In genomic region chr16:24093049-24093448, GRCh38 we compare ENCODE assay signal across 15 cellular contexts.
A peak's percentile ranks its signal among the peaks of the same experiment; 100 is the strongest.
DNase-seq lines count a peak whose midpoint lies in the region; ATAC-seq, FAIRE-seq and TF ChIP-seq lines count a peak whose summit lies in the region.
"Had no signal": no experiment of that assay in that cellular context is flagged by ENCODE, and none has a peak within 500 bp of the region (broad histone marks: within the 10 kb centered on the region; RNA-seq: fewer than 3 reads in every experiment).

No MANE protein-coding gene starts in this region.

- FAIRE-seq in GM12892 (lab: Jason Lieb, UNC), result no peak

- peaks cover 24% of the 10 kb centered on the region for H3K9me3 Mint-ChIP-seq in activated CD4-positive, alpha-beta T cell treated with anti-CD3 and anti-CD28 coated beads, Interleukin-2, amount 10 ng/mL, durations not matched to agents 7 days and 5 days
- peaks cover 2 to 24% (median 10%) of the 10 kb centered on the region in 7 donors for H3K9me3 Mint-ChIP-seq in CD4-positive, CD25-positive, alpha-beta regulatory T cell
- H3K9me3 Mint-ChIP-seq in activated B cell treated with CpG ODN at 0.5 μM for 24 hours (peaks cover 12% of the 10 kb centered on the region), immature natural killer cell (peaks cover 2 to 21% (median 18%) of the 10 kb centered on the region in 6 donors)

- POLR2A ChIA-PET in activated CD4-positive, alpha-beta T cell treated with anti-CD3 and anti-CD28 coated beads, Interleukin-2, amount 10 ng/mL, durations not matched to agents 7 days and 5 days (lab: Charles Lee), result no interaction called here
- POLR2A ChIA-PET in activated B cell treated with CpG ODN at 0.5 μM for 24 hours (lab: Charles Lee), result interaction anchor here (1.4 kb wide), 1 partner anchor 21 kb away, joined by 4 read pairs; no protein-coding TSS in a partner anchor
- POLR2A ChIA-PET in OCI-LY7 (lab: Charles Lee), result no interaction called here

- H3K4me1 Mint-ChIP-seq in activated CD4-positive, alpha-beta T cell treated with anti-CD3 and anti-CD28 coated beads, Interleukin-2, amount 10 ng/mL, durations not matched to agents 7 days and 5 days, result peaks cover 13% of the 10 kb centered on the region
- H3K4me1 Mint-ChIP-seq in CD4-positive, CD25-positive, alpha-beta regulatory T cell, result peaks cover 0 to 16% (median 9%) of the 10 kb centered on the region in 4 donors
- H3K4me1 Mint-ChIP-seq in activated B cell treated with CpG ODN at 0.5 μM for 24 hours (peaks cover 10% of the 10 kb centered on the region), immature natural killer cell (peaks cover 31 to 49% of the 10 kb centered on the region in 2 donors)

- peaks cover 76% of the 10 kb centered on the region for H3K36me3 Mint-ChIP-seq in activated CD4-positive, alpha-beta T cell treated with anti-CD3 and anti-CD28 coated beads, Interleukin-2, amount 10 ng/mL, durations not matched to agents 7 days and 5 days (ENCODE audit: low read depth)
- H3K36me3 Mint-ChIP-seq in CD4-positive, CD25-positive, alpha-beta regulatory T cell, result peaks cover 76% of the 10 kb centered on the region
- H3K36me3 Mint-ChIP-seq in activated B cell treated with CpG ODN at 0.5 μM for 24 hours (ENCODE audit: low read depth) (peaks cover 94% of the 10 kb centered on the region), immature natural killer cell (peaks cover 38 to 59% (median 46%) of the 10 kb centered on the region in 3 donors)

- no peaks in the 10 kb centered on the region for H3K27me3 ChIP-seq in CD4-positive, CD25-positive, alpha-beta regulatory T cell (ENCODE audit: control insufficient read depth, insufficient read depth, low read length)

- CTCF ChIA-PET in activated CD4-positive, alpha-beta T cell treated with anti-CD3 and anti-CD28 coated beads, Interleukin-2, amount 10 ng/mL, durations not matched to agents 7 days and 5 days (lab: Charles Lee), result no interaction called here
- CTCF ChIA-PET in activated B cell treated with CpG ODN at 0.5 μM for 24 hours (lab: Charles Lee), result interaction anchor here (0.6 to 2.0 kb wide), 2 partner anchors 17 to 22 kb away, joined by 3 to 5 read pairs; no protein-coding TSS in a partner anchor
- CTCF ChIA-PET in OCI-LY7 (lab: Charles Lee; ENCODE audit: unreplicated experiment), result no interaction called here

- no peak for ATAC-seq in CD4-positive, CD25-positive, alpha-beta regulatory T cell (ENCODE audit: low read depth in 2 of 2)
- no peak for ATAC-seq in activated B cell treated with CpG ODN at 0.5 μM for 24 hours (ENCODE audit: low read depth)

- no peaks in the 10 kb centered on the region for H3K4me1 ChIP-seq in CD4-positive, CD25-positive, alpha-beta regulatory T cell (ENCODE audit: control insufficient read depth, insufficient read depth, low read length, poor library complexity, severe bottlenecking)
- H3K4me1 ChIP-seq in OCI-LY7 (ENCODE audit: insufficient read depth, low read length, poor library complexity, severe bottlenecking), result no peaks in the 10 kb centered on the region
- H3K4me1 ChIP-seq: HAP-1 had no signal

- H3K4me2 ChIP-seq in OCI-LY7 (ENCODE audit: low read length), result no peak overlapping the region

- H3K4me3 ChIP-seq in CD4-positive, CD25-positive, alpha-beta regulatory T cell (ENCODE audit: low read depth, low read length), result no peak overlapping the region
- H3K4me3 ChIP-seq in OCI-LY7 (ENCODE audit: low read depth, low read length, poor library complexity, severe bottlenecking), result no peak overlapping the region
- H3K4me3 ChIP-seq: HAP-1 had no signal

- no peaks in the 10 kb centered on the region for H3K79me2 ChIP-seq in OCI-LY7 (ENCODE audit: insufficient read depth, low read depth, low read length)

- TF ChIP-seq CTCF in activated B cell treated with CpG ODN at 0.5 μM for 24 hours (IDR thresholded peaks at IDR 0.05) (no peak), OCI-LY7 (conservative IDR thresholded peaks at IDR 0.05; ENCODE audit: low read length) (no peak)

- DNase-seq in activated CD4-positive, alpha-beta T cell treated with anti-CD3 and anti-CD28 coated beads, Interleukin-2, amount 10 ng/mL, durations not matched to agents 7 days and 5 days, result no peak
- DNase-seq in activated CD4-positive, alpha-beta T cell treated with anti-CD3 and anti-CD28 coated beads for 4 hours, result no peak
- DNase-seq in CD4-positive, CD25-positive, alpha-beta regulatory T cell, result peak in 1 of 3 donors; percentile 12
- DNase-seq in activated B cell treated with CpG ODN at 0.5 μM for 24 hours, result no peak
- peak in 1 of 3 donors; percentile 7 for DNase-seq in immature natural killer cell
- DNase-seq in middle frontal gyrus (ENCODE audit: extremely low spot score, low spot score), result no peak
- DNase-seq in OCI-LY7 (ENCODE audit: low spot score), result no peak
- no peak for DNase-seq in GM12892 (ENCODE audit: insufficient read length)
- DNase-seq: C1 segment of cervical spinal cord, DMS53, MV-4-11, NCI-H1436 treated with DMSO at 0.1 percent for 48 hours, NCI-H2081, NCI-H524 had no signal

- H3K27ac ChIP-seq in CD4-positive, CD25-positive, alpha-beta regulatory T cell (ENCODE audit: insufficient read depth, low read length, poor library complexity, severe bottlenecking), result no peak overlapping the region
- H3K27ac ChIP-seq in OCI-LY7 (ENCODE audit: low read depth, low read length, poor library complexity, severe bottlenecking), result no peak overlapping the region

- no peak overlapping the region for H2AFZ ChIP-seq in OCI-LY7 (ENCODE audit: low read length)

- no peaks in the 10 kb centered on the region for H3K27me3 Mint-ChIP-seq in activated CD4-positive, alpha-beta T cell treated with anti-CD3 and anti-CD28 coated beads, Interleukin-2, amount 10 ng/mL, durations not matched to agents 7 days and 5 days
- H3K27me3 Mint-ChIP-seq in CD4-positive, CD25-positive, alpha-beta regulatory T cell, result no peaks in the 10 kb centered on the region
- H3K27me3 Mint-ChIP-seq in activated B cell treated with CpG ODN at 0.5 μM for 24 hours (no peaks in the 10 kb centered on the region), immature natural killer cell (ENCODE audit: low read depth in 3 of 3) (peaks cover 0 to 1% (median 1%) of the 10 kb centered on the region in 3 donors)

- no peak overlapping the region for H3K4me3 Mint-ChIP-seq in activated CD4-positive, alpha-beta T cell treated with anti-CD3 and anti-CD28 coated beads, Interleukin-2, amount 10 ng/mL, durations not matched to agents 7 days and 5 days
- no peak overlapping the region for H3K4me3 Mint-ChIP-seq in CD4-positive, CD25-positive, alpha-beta regulatory T cell
- H3K4me3 Mint-ChIP-seq in activated B cell treated with CpG ODN at 0.5 μM for 24 hours (no peak overlapping the region), immature natural killer cell (peak overlapping the region in 4 of 5 donors; percentile 0 to 56 (median 16))

- H3K27ac Mint-ChIP-seq in activated CD4-positive, alpha-beta T cell treated with anti-CD3 and anti-CD28 coated beads, Interleukin-2, amount 10 ng/mL, durations not matched to agents 7 days and 5 days, result peak overlapping the region; percentile 33
- peak overlapping the region in 2 of 3 donors; percentile 61 to 63 for H3K27ac Mint-ChIP-seq in CD4-positive, CD25-positive, alpha-beta regulatory T cell
- H3K27ac Mint-ChIP-seq in activated B cell treated with CpG ODN at 0.5 μM for 24 hours (peak overlapping the region; percentile 19), immature natural killer cell (peak overlapping the region; percentile 6 to 82 (median 62))

- no peak for TF ChIP-seq POLR2A in GM12892 (IDR thresholded peaks at IDR 0.05; ENCODE audit: low read depth, low read length)

- BruUV-seq in OCI-LY7 (replicated peaks; lab: Mats Ljungman, UMichigan), result no TSS peak

- no peaks in the 10 kb centered on the region for H4K20me1 ChIP-seq in OCI-LY7 (ENCODE audit: insufficient read depth, low read length)

- peaks cover 12 to 18% of the 10 kb centered on the region in 2 experiments for H3K9me3 ChIP-seq in CD4-positive, CD25-positive, alpha-beta regulatory T cell (ENCODE audit: control insufficient read depth in 2 of 2, low read length in 2 of 2)
- peaks cover 11% of the 10 kb centered on the region; the same call in 1 of the 2 replicates for H3K9me3 ChIP-seq in OCI-LY7 (ENCODE audit: low read length)
- H3K9me3 ChIP-seq: HAP-1 had no signal

- H3K9me2 ChIP-seq in OCI-LY7 (ENCODE audit: insufficient read depth, low read length), result no peaks in the 10 kb centered on the region

- intact Hi-C loops in activated B cell treated with CpG ODN at 0.5 μM for 24 hours (cut with micrococcal nuclease) (no loop called here), OCI-LY7 (cut with micrococcal nuclease; ENCODE audit: unreplicated experiment) (no loop called here)

- peaks cover 47% of the 10 kb centered on the region for H3K36me3 ChIP-seq in CD4-positive, CD25-positive, alpha-beta regulatory T cell (ENCODE audit: control insufficient read depth, insufficient read depth, low read length)
- H3K36me3 ChIP-seq in OCI-LY7 (ENCODE audit: insufficient read depth, low read length), result peaks cover 20% of the 10 kb centered on the region; the same call in 1 of the 2 replicates
- H3K36me3 ChIP-seq: HAP-1 had no signal

Comparison
In these comparisons a context has a peak if more than half of its experiments do, and no peak if none do; other contexts are left out.
1. H3K4me3 Mint-ChIP-seq: peak in immature natural killer cell (4 of 5); none in activated CD4-positive, alpha-beta T cell treated with anti-CD3 and anti-CD28 coated beads, Interleukin-2, amount 10 ng/mL, durations not matched to agents 7 days and 5 days (single experiment), CD4-positive, CD25-positive, alpha-beta regulatory T cell (0 of 4) and activated B cell treated with CpG ODN at 0.5 μM for 24 hours (single experiment).
2. Peak in every context shown above with its lines, with median percentiles within 50 percentile points of each other: H3K27ac Mint-ChIP-seq.